Comparison of ENCODE assay signal across 17 cellular contexts in genomic region chr17:1495265-1495664, GRCh38. TPM values are rescaled to one million over a fixed set of nuclear protein-coding genes. Genes with fewer than 3 reads are reported as not detected.
DNase-seq lines count a peak whose midpoint lies in the region; ATAC-seq and TF ChIP-seq lines count a peak whose summit lies in the region.
"Had no signal": no experiment of that assay in that cellular context is flagged by ENCODE, and none has a peak within 500 bp of the region (broad histone marks: within the 10 kb centered on the region; RNA-seq: fewer than 3 reads in every experiment).

No MANE protein-coding gene starts in this region.

- CTCF ChIA-PET in RWPE1 (lab: Yijun Ruan, JAX), result interaction anchor here (0.7 to 0.8 kb wide), 2 partner anchors 20 to 41 kb away, joined by 3 read pairs; no protein-coding TSS in a partner anchor

- peaks cover 15% of the 10 kb centered on the region for H3K4me1 Mint-ChIP-seq in type B pancreatic cell (ENCODE audit: unreplicated experiment)

- no peaks in the 10 kb centered on the region for H3K27me3 ChIP-seq in esophagus squamous epithelium

- intact Hi-C loops in esophagus squamous epithelium (cut with DNase I), result no loop called here

- no peak for ATAC-seq in GM21619 (IDR thresholded peaks at IDR 0.05; ENCODE audit: unreplicated experiment)
- ATAC-seq: activated CD8-positive, alpha-beta T cell treated with anti-CD3 and anti-CD28 coated beads, Interleukin-2, amount 10 ng/mL, durations not matched to agents 7 days and 5 days; stimulated activated naive B cell treated with anti-CD40 and anti-IgM and Interleukin-4, amounts not matched to agents 10 μg/mL and 1 μg/mL and 100 μg/mL, for 72 hours had no signal

- H3K27ac ChIP-seq in RWPE1 (peak overlapping the region; percentile 80), esophagus squamous epithelium (peak overlapping the region; percentile 34 to 98 (median 91))

- POLR2A ChIA-PET in RWPE1 (lab: Yijun Ruan, JAX; ENCODE audit: low non-redundant PET), result no interaction called here

- no peak overlapping the region for H3K4me3 ChIP-seq in esophagus squamous epithelium

- H3K27ac Mint-ChIP-seq in type B pancreatic cell, result peak overlapping the region; percentile 21
- H3K27ac Mint-ChIP-seq: activated CD8-positive, alpha-beta T cell treated with anti-CD3 and anti-CD28 coated beads, Interleukin-2, amount 10 ng/mL, durations not matched to agents 7 days and 5 days; activated naive CD4-positive, alpha-beta T cell treated with anti-CD3 and anti-CD28 coated beads for 36 hours; dendritic cell treated with granulocyte-macrophage colony-stimulating factor and Interleukin-4, amounts not matched to agents 40 ng/mL and 50 ng/mL, for 4 days; stimulated activated naive B cell treated with anti-CD40 and anti-IgM and Interleukin-4, amounts not matched to agents 10 μg/mL and 1 μg/mL and 100 μg/mL, for 72 hours had no signal

- 23 to 42% methylated on average over 3 to 4 of the region's 5 CpGs for WGBS in esophagus squamous epithelium, 2 donors

- no peaks in the 10 kb centered on the region for H3K9me3 ChIP-seq in esophagus squamous epithelium

- H3K36me3 ChIP-seq in esophagus squamous epithelium, result peaks cover 0 to 50% (median 8%) of the 10 kb centered on the region in 3 donors

- TF ChIP-seq CTCF in RWPE1 (conservative IDR thresholded peaks at IDR 0.05; ENCODE audit: low read depth) (no peak), esophagus squamous epithelium (IDR thresholded peaks at IDR 0.05) (no peak), type B pancreatic cell (conservative IDR thresholded peaks at IDR 0.05) (no peak)

- H3K36me3 Mint-ChIP-seq in type B pancreatic cell, result no peaks in the 10 kb centered on the region

- DNase-seq in RWPE1 (ENCODE audit: low spot score) (no peak), esophagus squamous epithelium (lab: John Stamatoyannopoulos, UW) (no peak), mucosa of gallbladder (ENCODE audit: low spot score) (peak; percentile 63), type B pancreatic cell (ENCODE audit: extremely low spot score, unreplicated experiment) (no peak), amniotic stem cell (lab: John Stamatoyannopoulos, UW) (no peak), SHP77 (lab: John Stamatoyannopoulos, UW) (no peak), activated gamma-delta T cell (lab: John Stamatoyannopoulos, UW) (no peak)
- DNase-seq: activated CD8-positive, alpha-beta T cell treated with anti-CD3 and anti-CD28 coated beads, Interleukin-2, amount 10 ng/mL, durations not matched to agents 7 days and 5 days; activated naive CD4-positive, alpha-beta T cell treated with anti-CD3 and anti-CD28 coated beads for 36 hours; CD4-positive, alpha-beta memory T cell; KG1; kidney glomerular epithelial cell; NCI-H2107; stimulated activated CD4-positive, alpha-beta T cell treated with anti-CD3 and anti-CD28 coated beads, Interleukin-2, amount 100 ng/mL, for 24 hours; stimulated activated naive B cell treated with anti-CD40 and anti-IgM and Interleukin-4, amounts not matched to agents 10 μg/mL and 1 μg/mL and 100 μg/mL, for 72 hours had no signal

- no peaks in the 10 kb centered on the region for H3K9me3 Mint-ChIP-seq in type B pancreatic cell
- H3K9me3 Mint-ChIP-seq: activated naive CD4-positive, alpha-beta T cell treated with anti-CD3 and anti-CD28 coated beads for 36 hours; dendritic cell treated with granulocyte-macrophage colony-stimulating factor and Interleukin-4, amounts not matched to agents 40 ng/mL and 50 ng/mL, for 4 days; stimulated activated naive B cell treated with anti-CD40 and anti-IgM and Interleukin-4, amounts not matched to agents 10 μg/mL and 1 μg/mL and 100 μg/mL, for 72 hours had no signal

- H3K4me1 ChIP-seq in esophagus squamous epithelium, result peaks cover 25 to 56% (median 38%) of the 10 kb centered on the region in 3 donors

- no peaks in the 10 kb centered on the region for H3K27me3 Mint-ChIP-seq in type B pancreatic cell
- H3K27me3 Mint-ChIP-seq: CD4-positive, alpha-beta memory T cell; stimulated activated naive B cell treated with anti-CD40 and anti-IgM and Interleukin-4, amounts not matched to agents 10 μg/mL and 1 μg/mL and 100 μg/mL, for 72 hours had no signal

- TF ChIP-seq POLR2A in esophagus squamous epithelium (IDR thresholded peaks at IDR 0.05), result no peak

- H3K4me3 Mint-ChIP-seq in type B pancreatic cell, result no peak overlapping the region
- H3K4me3 Mint-ChIP-seq: activated CD8-positive, alpha-beta T cell treated with anti-CD3 and anti-CD28 coated beads, Interleukin-2, amount 10 ng/mL, durations not matched to agents 7 days and 5 days; activated naive CD4-positive, alpha-beta T cell treated with anti-CD3 and anti-CD28 coated beads for 36 hours; dendritic cell treated with granulocyte-macrophage colony-stimulating factor and Interleukin-4, amounts not matched to agents 40 ng/mL and 50 ng/mL, for 4 days; stimulated activated naive B cell treated with anti-CD40 and anti-IgM and Interleukin-4, amounts not matched to agents 10 μg/mL and 1 μg/mL and 100 μg/mL, for 72 hours had no signal

RNA-seq across cellular contexts. Expression of gene MYO1C, which starts 2.8 kb away (rescaled TPM):
- total RNA-seq in esophagus squamous epithelium (10 to 100 TPM; 62.0 to 80.5 (median 64.2) TPM), mucosa of gallbladder (285 TPM), type B pancreatic cell (ENCODE audit: low replicate concordance) (73.6 and 132 TPM in 2 replicates)

RNA-seq across cellular contexts. Expression of gene INPP5K, which starts 21.1 kb away (rescaled TPM):
- 10 to 100 TPM; 18.4 to 44.3 (median 35.0) TPM for total RNA-seq in esophagus squamous epithelium
- total RNA-seq in mucosa of gallbladder, result 38.6 TPM
- total RNA-seq in type B pancreatic cell (ENCODE audit: low replicate concordance), result 21.2 and 29.7 TPM in 2 replicates

RNA-seq across cellular contexts. Expression of gene CRK, which starts 39.2 kb away (rescaled TPM):
- total RNA-seq in esophagus squamous epithelium, result 10 to 100 TPM; 33.8 to 59.3 (median 51.2) TPM
- total RNA-seq in mucosa of gallbladder, result 82.2 TPM
- total RNA-seq in type B pancreatic cell (ENCODE audit: low replicate concordance), result 49.5 and 53.6 TPM in 2 replicates
